8 cellular contexts compared by ENCODE assay signal in the genomic region with DNA sequence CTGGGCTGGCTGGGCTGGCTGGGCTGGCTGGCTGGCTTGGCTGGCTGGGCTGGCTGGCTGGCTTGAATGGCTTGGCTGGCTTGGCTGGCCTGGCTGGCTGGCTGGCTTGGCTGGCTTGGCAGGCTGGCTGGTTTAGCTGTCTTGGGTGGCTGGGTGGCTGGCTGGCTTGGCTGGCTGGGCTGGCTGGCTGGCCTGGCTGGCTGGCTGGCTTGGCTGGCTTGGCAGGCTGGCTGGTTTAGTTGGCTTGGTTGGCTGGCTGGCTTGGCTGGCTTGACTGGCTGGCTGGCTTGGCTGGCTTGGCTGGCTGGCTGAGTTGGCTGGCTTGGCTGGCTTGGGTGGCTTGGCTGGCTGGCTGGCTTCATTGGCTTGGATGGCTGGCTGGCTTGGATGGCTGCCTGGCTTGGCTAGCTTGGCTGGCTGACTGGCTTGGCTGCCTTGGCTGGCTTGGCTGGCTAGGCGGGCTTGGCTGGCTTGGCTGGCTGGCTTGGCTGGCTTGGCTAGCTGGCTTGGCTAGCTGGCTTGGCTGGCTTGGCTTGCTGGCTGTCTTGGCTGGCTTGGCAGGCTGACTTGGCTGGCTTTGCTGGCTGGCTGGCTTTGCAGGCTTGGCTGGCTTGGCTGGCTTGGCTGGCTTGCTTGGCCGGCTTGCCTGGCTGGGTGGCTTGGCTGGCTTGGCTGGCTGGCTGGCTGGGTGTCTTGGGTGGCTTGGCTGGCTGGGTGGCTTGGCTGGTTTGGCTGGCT.
DNase-seq lines count a peak whose midpoint lies in the region; ATAC-seq and TF ChIP-seq lines count a peak whose summit lies in the region.
"Not testable (repeated sequence)": the region's sequence is repeated elsewhere in the genome, so short reads cannot be mapped to it uniquely, and the experiment has no call there.

No MANE protein-coding gene starts in this region.

- H3K36me3 ChIP-seq in upper lobe of left lung, result not testable (repeated sequence)

- H3K9me3 ChIP-seq in upper lobe of left lung, result not testable (repeated sequence)

- not testable (repeated sequence) for H3K27me3 ChIP-seq in upper lobe of left lung

- DNase-seq in Daoy (ENCODE audit: low read depth) (peak; percentile 15), ecto neural progenitor cell (ENCODE audit: low spot score) (peak; percentile 46), left cardiac atrium (peak; percentile 32), kidney tubule cell (ENCODE audit: low spot score) (peak; percentile 1), mesenteric fat pad (ENCODE audit: low spot score) (peak; percentile 92), posterior cingulate gyrus (peak in 6 of 10 donors; percentile 16 to 94 (median 66)), upper lobe of left lung (peak; percentile 72 to 87)
- DNase-seq in activated effector memory CD4-positive, alpha-beta T cell treated with anti-CD3 and anti-CD28 coated beads, Interleukin-2, amount 50 U/mL, for 16 hours, result peak; percentile 72

- not testable (repeated sequence) for H3K27ac ChIP-seq in upper lobe of left lung

- H3K4me3 ChIP-seq in upper lobe of left lung, result not testable (repeated sequence)

- intact Hi-C loops in left cardiac atrium (cut with DNase I); posterior cingulate gyrus (cut with DNase I): not testable (repeated sequence)

- not testable (repeated sequence) for TF ChIP-seq POLR2A in upper lobe of left lung (IDR thresholded peaks at IDR 0.05)

- H3K4me1 ChIP-seq in upper lobe of left lung, result not testable (repeated sequence)

- ATAC-seq in left cardiac atrium, result not testable (repeated sequence)
- peak; percentile 25 to 33 for ATAC-seq in upper lobe of left lung (ENCODE audit: low FRiP score in 2 of 2)

- not testable (repeated sequence) for TF ChIP-seq EP300 in upper lobe of left lung (IDR thresholded peaks at IDR 0.05)

- TF ChIP-seq CTCF in upper lobe of left lung (IDR thresholded peaks at IDR 0.05), result not testable (repeated sequence)

- whole genome bisulfite sequencing in upper lobe of left lung, 2 donors, result 65 to 80% methylated on average over 2 of the region's 2 CpGs

Comparison
In these comparisons a context has a peak if more than half of its experiments do, and no peak if none do; other contexts are left out.
1. DNase-seq: peak in every context shown above with its lines; median percentile 92 in mesenteric fat pad; 80 in upper lobe of left lung; 72 in activated effector memory CD4-positive, alpha-beta T cell treated with anti-CD3 and anti-CD28 coated beads, Interleukin-2, amount 50 U/mL, for 16 hours; 66 in posterior cingulate gyrus; 46 in ecto neural progenitor cell; 32 in left cardiac atrium; 15 in Daoy; 1 in kidney tubule cell.